Comparison of ENCODE assay signal across 28 cellular contexts in genomic region chr13:33690321-33690720, GRCh38.
"Had no signal": no experiment of that assay in that cellular context is flagged by ENCODE, and none has a peak within 500 bp of the region (broad histone marks: within the 10 kb centered on the region; RNA-seq: fewer than 3 reads in every experiment).

No MANE protein-coding gene starts in this region.

- H3K4me3 ChIP-seq: adrenal gland, ascending aorta, coronary artery, gastrocnemius medialis, left ventricle myocardium inferior, lung, sigmoid colon, SK-N-MC, thoracic aorta, uterus had no signal

- DNase-seq: activated CD4-positive, alpha-beta T cell treated with anti-CD3 and anti-CD28 coated beads, Interleukin-2, amount 10 ng/mL, durations not matched to agents 7 days and 5 days; activated CD8-positive, alpha-beta memory T cell treated with anti-CD3 and anti-CD28 coated beads, Interleukin-2, amount 50 U/mL, for 4 hours; activated naive CD4-positive, alpha-beta T cell; activated T-cell treated with anti-CD3 and anti-CD28 coated beads, Interleukin-2, amount 50 U/mL, for 1 hour; adrenal gland; effector memory CD8-positive, alpha-beta T cell; erythroblast; gastrocnemius medialis; glutamatergic neuron; left ventricle myocardium inferior; mesendoderm; natural killer cell; sigmoid colon; small intestine; stimulated activated CD4-positive, alpha-beta T cell treated with anti-CD3 and anti-CD28 coated beads, Interleukin-2, amount 100 ng/mL, for 24 hours; stimulated activated naive CD4-positive, alpha-beta T cell treated with Interleukin-2 at 50 U/mL for 16 hours; T-helper 9 cell; uterus had no signal

- H3K27me3 ChIP-seq: adrenal gland, ascending aorta, gastrocnemius medialis, sigmoid colon, uterus had no signal

- ATAC-seq: effector memory CD8-positive, alpha-beta T cell; gastrocnemius medialis; natural killer cell had no signal

- H3K36me3 Mint-ChIP-seq: activated naive CD4-positive, alpha-beta T cell treated with anti-CD3 and anti-CD28 coated beads, Interleukin-2, amount 50 U/mL, for 72 hours; brain; natural killer cell had no signal

- H3K9me3 Mint-ChIP-seq: effector memory CD8-positive, alpha-beta T cell had no signal

- H3K4me1 Mint-ChIP-seq: activated CD4-positive, alpha-beta T cell treated with anti-CD3 and anti-CD28 coated beads, Interleukin-2, amount 10 ng/mL, durations not matched to agents 7 days and 5 days; brain; natural killer cell had no signal

- H3K9me3 ChIP-seq: adrenal gland, ascending aorta, gastrocnemius medialis, left ventricle myocardium inferior, sigmoid colon, thoracic aorta, uterus had no signal

- H3K4me1 ChIP-seq: adrenal gland, ascending aorta, gastrocnemius medialis, left ventricle myocardium inferior, sigmoid colon, uterus had no signal

- H3K27ac Mint-ChIP-seq: activated CD4-positive, alpha-beta T cell treated with anti-CD3 and anti-CD28 coated beads, Interleukin-2, amount 10 ng/mL, durations not matched to agents 7 days and 5 days; activated naive CD4-positive, alpha-beta T cell treated with anti-CD3 and anti-CD28 coated beads, Interleukin-2, amount 50 U/mL, for 72 hours; brain; effector memory CD8-positive, alpha-beta T cell; natural killer cell; progenitor cell of endocrine pancreas; type B pancreatic cell had no signal

- H3K4me3 Mint-ChIP-seq: activated CD4-positive, alpha-beta T cell treated with anti-CD3 and anti-CD28 coated beads, Interleukin-2, amount 10 ng/mL, durations not matched to agents 7 days and 5 days; brain; effector memory CD8-positive, alpha-beta T cell; natural killer cell; type B pancreatic cell had no signal

- H3K27me3 Mint-ChIP-seq: activated CD4-positive, alpha-beta T cell treated with anti-CD3 and anti-CD28 coated beads, Interleukin-2, amount 10 ng/mL, durations not matched to agents 7 days and 5 days; effector memory CD8-positive, alpha-beta T cell; progenitor cell of endocrine pancreas; type B pancreatic cell had no signal

- H3K27ac ChIP-seq: adrenal gland, ascending aorta, coronary artery, gastrocnemius medialis, left ventricle myocardium inferior, sigmoid colon, SK-N-MC, thoracic aorta, uterus, VCaP had no signal
